Comparison of ENCODE assay signal across 13 cellular contexts in the genomic region with DNA sequence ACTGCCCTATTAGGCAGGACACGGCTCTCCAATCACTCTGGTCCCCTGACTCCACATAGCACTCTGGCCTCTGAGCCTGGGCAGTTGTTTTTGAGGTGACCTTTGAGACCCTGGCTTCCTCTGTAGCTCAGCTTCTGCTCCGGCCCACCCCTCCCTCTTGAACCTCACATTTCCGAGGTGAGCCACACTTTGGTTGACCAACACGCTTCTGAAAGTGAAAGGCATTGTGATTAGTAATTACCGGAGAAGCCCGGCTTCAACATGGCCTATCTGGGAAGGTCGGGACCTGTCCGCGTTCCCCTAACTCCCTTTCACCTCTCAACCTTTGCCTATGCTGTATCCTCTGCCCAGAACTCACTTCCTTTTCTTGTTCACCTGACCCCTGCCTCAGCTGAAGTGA. TPM values are rescaled to one million over a fixed set of nuclear protein-coding genes. Genes with fewer than 3 reads are reported as not detected.
A peak's percentile ranks its signal among the peaks of the same experiment; 100 is the strongest.
DNase-seq lines count a peak whose midpoint lies in the region; ATAC-seq, FAIRE-seq and TF ChIP-seq lines count a peak whose summit lies in the region.
"Had no signal": no experiment of that assay in that cellular context is flagged by ENCODE, and none has a peak within 500 bp of the region (broad histone marks: within the 10 kb centered on the region; RNA-seq: fewer than 3 reads in every experiment).

No MANE protein-coding gene starts in this region.

- no peaks in the 10 kb centered on the region for H3K79me2 ChIP-seq in PC-3 (ENCODE audit: low read length)

- peak overlapping the region; percentile 32 for H3K4me3 Mint-ChIP-seq in activated B cell treated with CpG ODN at 0.5 μM for 24 hours

- H3K4me2 ChIP-seq in PC-3 (ENCODE audit: low read length), result no peak overlapping the region

- H3F3A ChIP-seq in PC-3 (ENCODE audit: low read length, unreplicated experiment), result no peaks in the 10 kb centered on the region

- peak overlapping the region; percentile 47 for H3K27ac Mint-ChIP-seq in activated B cell treated with CpG ODN at 0.5 μM for 24 hours

- peak; percentile 62 for ATAC-seq in GM19035 (IDR thresholded peaks at IDR 0.05; ENCODE audit: unreplicated experiment)
- ATAC-seq in HG02885 (IDR thresholded peaks at IDR 0.05; ENCODE audit: poor library complexity, unreplicated experiment), result peak; percentile 88
- peak; percentile 14 for ATAC-seq in activated B cell treated with CpG ODN at 0.5 μM for 24 hours (ENCODE audit: low read depth)
- no peak for ATAC-seq in PC-3
- ATAC-seq: K562 had no signal

- no peak for TF ChIP-seq POLR2A in H54 (IDR thresholded peaks at IDR 0.05; ENCODE audit: low read depth, low read length)

- BruUV-seq in PC-3 (replicated peaks; lab: Mats Ljungman, UMichigan), result no TSS peak

- POLR2A ChIA-PET in activated B cell treated with CpG ODN at 0.5 μM for 24 hours (lab: Charles Lee), result interaction anchor here (0.6 to 1.4 kb wide), 4 partner anchors 161 to 596 kb away, joined by 3 to 7 read pairs (median 5); partner anchors contain the start of genes KAT8 and PHKG2
- POLR2A ChIA-PET in PC-3 (lab: Charles Lee; ENCODE audit: unreplicated experiment), result no interaction called here

- H3K9ac ChIP-seq in PC-3 (ENCODE audit: low read length), result no peak overlapping the region

- H3K9me3 ChIP-seq in PC-3 (ENCODE audit: low read length), result no peaks in the 10 kb centered on the region
- H3K9me3 ChIP-seq: BE2C, thoracic aorta had no signal

- H2AFZ ChIP-seq in PC-3 (ENCODE audit: low read length), result no peak overlapping the region

- no peak for TF ChIP-seq CTCF in activated B cell treated with CpG ODN at 0.5 μM for 24 hours (IDR thresholded peaks at IDR 0.05)
- no peak for TF ChIP-seq CTCF in PC-3 (conservative IDR thresholded peaks at IDR 0.05; ENCODE audit: low read depth, low read length)
- no peak for TF ChIP-seq CTCF in foreskin fibroblast (IDR thresholded peaks at IDR 0.05; ENCODE audit: low read depth, low read length)

- no peaks in the 10 kb centered on the region for H3K9me3 Mint-ChIP-seq in activated B cell treated with CpG ODN at 0.5 μM for 24 hours

- intact Hi-C loops in activated B cell treated with CpG ODN at 0.5 μM for 24 hours (cut with micrococcal nuclease) (no loop called here), PC-3 (cut with micrococcal nuclease) (no loop called here)

- no peaks in the 10 kb centered on the region for H3K9me2 ChIP-seq in PC-3 (replicated peaks; ENCODE audit: low read length)

- no peaks in the 10 kb centered on the region for H4K20me1 ChIP-seq in PC-3 (ENCODE audit: low read length)

- H3K27me3 Mint-ChIP-seq in activated B cell treated with CpG ODN at 0.5 μM for 24 hours, result no peaks in the 10 kb centered on the region

- DNase-seq in CD1c-positive myeloid dendritic cell (ENCODE audit: extremely low spot score), result peak; percentile 62
- no peak for DNase-seq in activated B cell treated with CpG ODN at 0.5 μM for 24 hours
- DNase-seq in T1000 (lab: John Stamatoyannopoulos, UW), result no peak
- no peak for DNase-seq in PC-3
- no peak for DNase-seq in foreskin fibroblast
- DNase-seq in H54 (ENCODE audit: insufficient read length, low spot score), result no peak
- DNase-seq: activated CD4-positive, alpha-beta T cell treated with anti-CD3 and anti-CD28 coated beads, Interleukin-2, amount 50 U/mL, for 1 hour; BE2C had no signal

- no peaks in the 10 kb centered on the region for H3K27me3 ChIP-seq in PC-3 (ENCODE audit: low read length)
- H3K27me3 ChIP-seq: BE2C had no signal

- H3K27ac ChIP-seq in PC-3 (ENCODE audit: low read length), result no peak overlapping the region
- H3K27ac ChIP-seq: thoracic aorta had no signal

- no peaks in the 10 kb centered on the region for H3K36me3 ChIP-seq in PC-3 (ENCODE audit: low read depth, low read length)
- H3K36me3 ChIP-seq: BE2C, thoracic aorta had no signal

- H3K36me3 Mint-ChIP-seq in activated B cell treated with CpG ODN at 0.5 μM for 24 hours (ENCODE audit: low read depth), result no peaks in the 10 kb centered on the region

- FAIRE-seq in H54 (lab: Jason Lieb, UNC), result no peak
- FAIRE-seq: frontal cortex, K562 had no signal

- H3K4me1 Mint-ChIP-seq in activated B cell treated with CpG ODN at 0.5 μM for 24 hours, result peaks cover 33% of the 10 kb centered on the region

- no peak overlapping the region for H3K4me3 ChIP-seq in PC-3 (ENCODE audit: low read length)
- H3K4me3 ChIP-seq in foreskin fibroblast (ENCODE audit: low read depth in 1 of 2, low read length in 2 of 2), result no peak overlapping the region
- H3K4me3 ChIP-seq: K562, thoracic aorta had no signal

- CTCF ChIA-PET in activated B cell treated with CpG ODN at 0.5 μM for 24 hours (lab: Charles Lee) (interaction anchor here (1.0 kb wide), 1 partner anchor 38 kb away, joined by 3 read pairs; no protein-coding TSS in a partner anchor), PC-3 (lab: Charles Lee) (no interaction called here)

- no peaks in the 10 kb centered on the region for H3K4me1 ChIP-seq in PC-3 (ENCODE audit: insufficient read depth, low read length)
- H3K4me1 ChIP-seq: BE2C had no signal

RNA-seq across cellular contexts. Expression of gene ITGAX, which starts 10.3 kb away (rescaled TPM):
- total RNA-seq in activated B cell treated with CpG ODN at 0.5 μM for 24 hours, result 81.9 and 100 TPM in 2 replicates
- total RNA-seq in PC-3 (2014; rRNA removed), result not detected in 2 replicates

RNA-seq across cellular contexts. Expression of gene ITGAD, which starts 48.4 kb away (rescaled TPM):
- total RNA-seq in activated B cell treated with CpG ODN at 0.5 μM for 24 hours, result 0.05 and 0.07 TPM in 2 replicates
- total RNA-seq in PC-3 (2014; rRNA removed), result not detected in 2 replicates
- total RNA-seq: frontal cortex, K562 had no signal

Comparison
In these comparisons a context has a peak if more than half of its experiments do, and no peak if none do; other contexts are left out.
1. RNA of gene ITGAX, which starts 10.3 kb away (total RNA-seq): 81.9 to 100 TPM in activated B cell treated with CpG ODN at 0.5 μM for 24 hours; not detected in PC-3; every median in the first group is over 10 times any median in the second.